In genomic region chr5:36958612-36959011, GRCh38 we compare ENCODE assay signal across 20 cellular contexts.
DNase-seq lines count a peak whose midpoint lies in the region; ATAC-seq, FAIRE-seq and TF ChIP-seq lines count a peak whose summit lies in the region.
"Had no signal": no experiment of that assay in that cellular context is flagged by ENCODE, and none has a peak within 500 bp of the region (broad histone marks: within the 10 kb centered on the region; RNA-seq: fewer than 3 reads in every experiment).

No MANE protein-coding gene starts in this region.

- FAIRE-seq in bronchial epithelial cell (lab: Jason Lieb, UNC) = no peak
- FAIRE-seq: D721Med, GM19239 had no signal

- H3K4me1 ChIP-seq in right atrium auricular region = peaks cover 0 to 21% of the 10 kb centered on the region in 2 donors
- peaks cover 0 to 24% (median 12%) of the 10 kb centered on the region in 9 donors for H3K4me1 ChIP-seq in heart right ventricle
- peaks cover 17% of the 10 kb centered on the region for H3K4me1 ChIP-seq in left ventricle myocardium inferior
- no peaks in the 10 kb centered on the region for H3K4me1 ChIP-seq in HAP-1
- H3K4me1 ChIP-seq: BLaER1 treated with 17β-estradiol and CSF1 and Interleukin-3, amounts not matched to agents 10 nM and 100 nM had no signal

- DNase-seq in Right ventricle myocardium inferior (ENCODE audit: missing footprints) (peak; percentile 33), right atrium auricular region (ENCODE audit: low spot score) (no peak), heart right ventricle (no peak), left ventricle myocardium inferior (no peak), bronchial epithelial cell (ENCODE audit: low read depth) (peak; percentile 23), HAP-1 (ENCODE audit: low spot score in 2 of 2) (no peak)
- DNase-seq: CD4-positive, alpha-beta T cell; CD8-positive, alpha-beta memory T cell; DMS 273 treated with DMSO at 0.1 percent for 48 hours; DMS79; EL; GDM1; GM23248; H7 had no signal

- H3K4me3 ChIP-seq in right atrium auricular region (no peak overlapping the region), heart right ventricle (no peak overlapping the region), left ventricle myocardium inferior (no peak overlapping the region), bronchial epithelial cell (ENCODE audit: low read depth, low read length) (no peak overlapping the region), HAP-1 (no peak overlapping the region)
- H3K4me3 ChIP-seq: BLaER1 treated with 17β-estradiol and CSF1 and Interleukin-3, amounts not matched to agents 10 nM and 100 nM; GM12878; GM23248 had no signal

- no peaks in the 10 kb centered on the region for H3K27me3 ChIP-seq in right atrium auricular region
- no peaks in the 10 kb centered on the region for H3K27me3 ChIP-seq in heart right ventricle
- H3K27me3 ChIP-seq in left ventricle myocardium inferior (ENCODE audit: low read depth) = no peaks in the 10 kb centered on the region
- no peaks in the 10 kb centered on the region for H3K27me3 ChIP-seq in bronchial epithelial cell (ENCODE audit: control insufficient read depth, insufficient read depth, low read length)
- no peaks in the 10 kb centered on the region for H3K27me3 ChIP-seq in HAP-1 (ENCODE audit: low read depth)
- H3K27me3 ChIP-seq: BLaER1 treated with 17β-estradiol and CSF1 and Interleukin-3, amounts not matched to agents 10 nM and 100 nM had no signal

- in situ Hi-C loops in HAP-1 (cut with MboI; ENCODE audit: low sequenced_read_pairs) = no loop called here

- no peaks in the 10 kb centered on the region for H3K9me3 ChIP-seq in right atrium auricular region
- H3K9me3 ChIP-seq in heart right ventricle = no peaks in the 10 kb centered on the region
- H3K9me3 ChIP-seq in left ventricle myocardium inferior (replicated peaks) = no peaks in the 10 kb centered on the region
- H3K9me3 ChIP-seq in HAP-1 = no peaks in the 10 kb centered on the region
- H3K9me3 ChIP-seq: BLaER1 treated with 17β-estradiol and CSF1 and Interleukin-3, amounts not matched to agents 10 nM and 100 nM had no signal

- ATAC-seq in Right ventricle myocardium inferior = no peak
- peak in 5 of 8 donors; percentile 22 to 74 (median 58) for ATAC-seq in heart right ventricle
- ATAC-seq: GM12878, HCT116 had no signal

- peaks cover 26% of the 10 kb centered on the region for H3K36me3 ChIP-seq in right atrium auricular region
- peaks cover 0 to 83% (median 0%) of the 10 kb centered on the region in 9 donors for H3K36me3 ChIP-seq in heart right ventricle
- peaks cover 36% of the 10 kb centered on the region for H3K36me3 ChIP-seq in left ventricle myocardium inferior
- peaks cover 3% of the 10 kb centered on the region for H3K36me3 ChIP-seq in bronchial epithelial cell (ENCODE audit: control insufficient read depth, insufficient read depth, low read length)
- peaks cover 11% of the 10 kb centered on the region for H3K36me3 ChIP-seq in HAP-1 (replicated peaks)

- no peak overlapping the region for H3K27ac ChIP-seq in right atrium auricular region
- no peak overlapping the region for H3K27ac ChIP-seq in heart right ventricle
- H3K27ac ChIP-seq in left ventricle myocardium inferior (replicated peaks) = no peak overlapping the region
- H3K27ac ChIP-seq: 22Rv1; BLaER1 treated with 17β-estradiol and CSF1 and Interleukin-3, amounts not matched to agents 10 nM and 100 nM; GM23248 had no signal

- 50 to 66% methylated on average over 2 of the region's 2 CpGs for WGBS in heart right ventricle, 2 donors

- intact Hi-C loops in Right ventricle myocardium inferior (cut with DNase I) = no loop called here
- intact Hi-C loops in heart right ventricle (cut with DNase I) = no loop called here
- intact Hi-C loops in left ventricle myocardium inferior (cut with micrococcal nuclease) = no loop called here

- TF ChIP-seq CTCF in right atrium auricular region (IDR thresholded peaks at IDR 0.05) (no peak), heart right ventricle (IDR thresholded peaks at IDR 0.05) (no peak), left ventricle myocardium inferior (IDR thresholded peaks at IDR 0.05; ENCODE audit: borderline replicate concordance) (no peak), bronchial epithelial cell (IDR thresholded peaks at IDR 0.05; ENCODE audit: insufficient read depth, low read length, severe bottlenecking) (no peak)

Comparison
In these comparisons a context has a peak if more than half of its experiments do, and no peak if none do; other contexts are left out.
1. DNase-seq: peak in Right ventricle myocardium inferior (single experiment) and bronchial epithelial cell (single experiment); none in right atrium auricular region (single experiment), heart right ventricle (0 of 2), left ventricle myocardium inferior (single experiment) and HAP-1 (0 of 2).